ENCODE assay signal across 22 cellular contexts in genomic region chr3:16942955-16943354, GRCh38.
"Had no signal": no experiment of that assay in that cellular context is flagged by ENCODE, and none has a peak within 500 bp of the region (broad histone marks: within the 10 kb centered on the region; RNA-seq: fewer than 3 reads in every experiment).

No MANE protein-coding gene starts in this region.

- H3K27ac ChIP-seq: brain microvascular endothelial cell, esophagus muscularis mucosa, SJCRH30, suprapubic skin, WERI-Rb-1 had no signal

- H3K4me1 ChIP-seq: SJCRH30, suprapubic skin had no signal

- ATAC-seq: activated CD4-positive, alpha-beta T cell treated with anti-CD3 and anti-CD28 coated beads for 36 hours; activated CD8-positive, alpha-beta T cell treated with anti-CD3 and anti-CD28 coated beads for 36 hours; activated naive CD4-positive, alpha-beta T cell treated with anti-CD3 and anti-CD28 coated beads, Interleukin-2, amount 50 U/mL, for 72 hours; left lobe of liver; right cardiac atrium had no signal

- H3K9me3 Mint-ChIP-seq: activated CD8-positive, alpha-beta T cell treated with anti-CD3 and anti-CD28 coated beads for 36 hours; activated T-helper 1 cell treated with anti-CD3 and anti-CD28 coated beads, Interleukin-12 subunit alpha, Interleukin-12 subunit beta, Interleukin-2, Interleukin-4 antibody, amounts not matched to agents 30 ng/mL and 10 ng/mL and 1 ng/mL, durations not matched to agents 14 hours and 24 hours and 36 hours; type B pancreatic cell had no signal

- H3K4me3 Mint-ChIP-seq: activated CD4-positive, alpha-beta T cell treated with anti-CD3 and anti-CD28 coated beads for 36 hours; activated CD8-positive, alpha-beta T cell treated with anti-CD3 and anti-CD28 coated beads for 36 hours; activated T-helper 1 cell treated with anti-CD3 and anti-CD28 coated beads, Interleukin-12 subunit alpha, Interleukin-12 subunit beta, Interleukin-2, Interleukin-4 antibody, amounts not matched to agents 30 ng/mL and 10 ng/mL and 1 ng/mL, durations not matched to agents 14 hours and 24 hours and 36 hours; stimulated activated naive B cell treated with anti-CD40 and anti-IgM and Interleukin-4, amounts not matched to agents 10 μg/mL and 1 μg/mL and 100 μg/mL, for 72 hours; type B pancreatic cell had no signal

- H3K27ac Mint-ChIP-seq: activated CD4-positive, alpha-beta T cell treated with anti-CD3 and anti-CD28 coated beads for 36 hours; activated CD8-positive, alpha-beta T cell treated with anti-CD3 and anti-CD28 coated beads for 36 hours; activated T-helper 1 cell treated with anti-CD3 and anti-CD28 coated beads, Interleukin-12 subunit alpha, Interleukin-12 subunit beta, Interleukin-2, Interleukin-4 antibody, amounts not matched to agents 30 ng/mL and 10 ng/mL and 1 ng/mL, durations not matched to agents 14 hours and 24 hours and 36 hours; stimulated activated naive B cell treated with anti-CD40 and anti-IgM and Interleukin-4, amounts not matched to agents 10 μg/mL and 1 μg/mL and 100 μg/mL, for 72 hours; type B pancreatic cell had no signal

- H3K4me3 ChIP-seq: dorsolateral prefrontal cortex, esophagus muscularis mucosa, SJCRH30, smooth muscle cell, suprapubic skin had no signal

- H3K36me3 ChIP-seq: brain microvascular endothelial cell, esophagus muscularis mucosa, SJCRH30, suprapubic skin, WERI-Rb-1 had no signal

- FAIRE-seq: endometrium had no signal

- H3K36me3 Mint-ChIP-seq: activated naive CD4-positive, alpha-beta T cell treated with anti-CD3 and anti-CD28 coated beads, Interleukin-2, amount 50 U/mL, for 72 hours; type B pancreatic cell had no signal

- DNase-seq: activated CD4-positive, alpha-beta T cell treated with anti-CD3 and anti-CD28 coated beads for 36 hours; activated CD8-positive, alpha-beta memory T cell treated with anti-CD3 and anti-CD28 coated beads, Interleukin-2, amount 50 U/mL, for 4 hours; activated CD8-positive, alpha-beta T cell treated with anti-CD3 and anti-CD28 coated beads for 36 hours; brain microvascular endothelial cell; dorsolateral prefrontal cortex; head of caudate nucleus; islet precursor cell; mesendoderm; posterior cingulate gyrus; right cardiac atrium; SJCRH30; stimulated activated naive B cell treated with anti-CD40 and anti-IgM and Interleukin-4, amounts not matched to agents 10 μg/mL and 1 μg/mL and 100 μg/mL, for 72 hours; SW 1271; WERI-Rb-1 had no signal

- H3K27me3 Mint-ChIP-seq: activated CD4-positive, alpha-beta T cell treated with anti-CD3 and anti-CD28 coated beads for 36 hours; activated CD8-positive, alpha-beta T cell treated with anti-CD3 and anti-CD28 coated beads for 36 hours; stimulated activated naive B cell treated with anti-CD40 and anti-IgM and Interleukin-4, amounts not matched to agents 10 μg/mL and 1 μg/mL and 100 μg/mL, for 72 hours had no signal

- H3K9me3 ChIP-seq: esophagus muscularis mucosa, SJCRH30, suprapubic skin had no signal

- H3K27me3 ChIP-seq: brain microvascular endothelial cell, dorsolateral prefrontal cortex, esophagus muscularis mucosa, SJCRH30, suprapubic skin had no signal
